9 cellular contexts compared by ENCODE assay signal in the genomic region with DNA sequence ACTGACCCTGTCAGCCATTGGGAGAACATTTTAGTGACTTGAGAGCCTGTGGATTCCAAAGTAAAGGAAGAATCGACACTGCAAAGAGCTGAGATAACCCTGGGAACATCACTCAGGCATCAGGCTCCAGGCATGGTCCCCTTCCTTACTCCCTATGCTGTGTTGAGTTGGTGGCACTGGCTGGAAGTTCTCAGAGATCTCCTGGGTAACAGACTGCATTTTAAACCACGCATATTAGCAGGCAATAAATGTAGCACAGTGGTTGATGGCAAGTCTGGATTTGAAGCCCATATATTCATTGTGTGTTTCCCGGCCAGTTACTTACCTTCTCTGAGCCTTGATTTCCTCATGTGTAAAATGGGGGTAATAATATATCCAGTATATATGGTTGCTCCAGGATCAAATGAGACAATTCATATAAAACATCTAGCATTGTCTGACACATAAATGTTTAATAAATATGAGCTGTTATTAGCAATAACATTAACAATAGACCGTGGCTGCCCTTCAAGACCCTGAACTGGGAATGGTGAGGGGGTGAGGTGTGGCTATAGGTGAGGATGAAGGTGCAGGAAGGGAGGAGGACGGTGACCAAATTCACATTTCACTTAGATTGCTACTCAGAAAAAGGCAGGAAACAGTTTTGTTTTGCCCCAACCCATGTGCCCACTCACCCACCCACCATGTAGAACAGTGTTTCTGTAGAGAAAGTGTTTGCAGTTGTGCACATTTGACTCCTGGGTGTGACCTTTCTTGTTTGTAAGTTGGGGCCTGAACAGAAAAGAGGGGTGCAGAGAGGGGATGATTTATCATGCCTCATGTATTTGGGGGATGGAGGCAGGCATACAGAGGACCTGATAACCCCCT. TPM values are rescaled to one million over a fixed set of nuclear protein-coding genes. Genes with fewer than 3 reads are reported as not detected.
DNase-seq lines count a peak whose midpoint lies in the region; ATAC-seq and TF ChIP-seq lines count a peak whose summit lies in the region.
"Had no signal": no experiment of that assay in that cellular context is flagged by ENCODE, and none has a peak within 500 bp of the region (broad histone marks: within the 10 kb centered on the region; RNA-seq: fewer than 3 reads in every experiment).

No MANE protein-coding gene starts in this region.

- H3K9me3 ChIP-seq in CD8-positive, alpha-beta T cell (ENCODE audit: low read length), result no peaks in the 10 kb centered on the region
- no peaks in the 10 kb centered on the region for H3K9me3 ChIP-seq in SK-N-MC (ENCODE audit: low read depth, low read length)

- peak overlapping the region; percentile 82 for H3K4me3 Mint-ChIP-seq in CD8-positive, alpha-beta T cell
- H3K4me3 Mint-ChIP-seq in endothelial cell (ENCODE audit: unreplicated experiment) (peak overlapping the region; percentile 97), osteocyte (ENCODE audit: unreplicated experiment) (peak overlapping the region; percentile 89)

- H3K4me1 Mint-ChIP-seq in CD8-positive, alpha-beta T cell (ENCODE audit: low read depth), result peaks cover 80% of the 10 kb centered on the region
- H3K4me1 Mint-ChIP-seq in endothelial cell (ENCODE audit: unreplicated experiment) (peaks cover 71% of the 10 kb centered on the region), osteocyte (ENCODE audit: unreplicated experiment) (peaks cover 62% of the 10 kb centered on the region)

- no peaks in the 10 kb centered on the region for H3K36me3 ChIP-seq in CD8-positive, alpha-beta T cell (ENCODE audit: insufficient read depth, low read length)
- peaks cover 11% of the 10 kb centered on the region for H3K36me3 ChIP-seq in SK-N-MC (ENCODE audit: insufficient read depth, low read length)

- CTCF ChIA-PET in CD8-positive, alpha-beta T cell (lab: Charles Lee), result interaction anchor here (0.8 to 9.7 kb wide), 7 partner anchors 12 to 203 kb away, joined by 3 to 165 read pairs (median 76); a partner anchor contains a TSS

- H3K9ac ChIP-seq in SK-N-MC (ENCODE audit: insufficient read length), result peak overlapping the region; percentile 75

- no peak for DNase-seq in CD8-positive, alpha-beta T cell
- no peak for DNase-seq in SK-N-MC (ENCODE audit: low read depth, low spot score)
- no peak for DNase-seq in endothelial cell (ENCODE audit: low spot score)
- no peak for DNase-seq in osteocyte (ENCODE audit: extremely low spot score, unreplicated experiment)
- no peak for DNase-seq in EL
- no peak for DNase-seq in effector CD8-positive, alpha-beta T cell (lab: John Stamatoyannopoulos, UW)
- DNase-seq in NCI-H345 treated with DMSO at 0.1 percent for 48 hours (lab: John Stamatoyannopoulos, UW; ENCODE audit: unreplicated experiment), result no peak
- DNase-seq: NCI-H1105 had no signal

- peak overlapping the region; percentile 60 for H3K27ac ChIP-seq in CD8-positive, alpha-beta T cell (ENCODE audit: low read depth, low read length)
- no peak overlapping the region for H3K27ac ChIP-seq in SK-N-MC

- H3K36me3 Mint-ChIP-seq in CD8-positive, alpha-beta T cell, result peaks cover 25% of the 10 kb centered on the region
- peaks cover 56% of the 10 kb centered on the region for H3K36me3 Mint-ChIP-seq in endothelial cell (ENCODE audit: low read depth, unreplicated experiment)
- H3K36me3 Mint-ChIP-seq in osteocyte (ENCODE audit: unreplicated experiment), result peaks cover 3% of the 10 kb centered on the region

- POLR2A ChIA-PET in CD8-positive, alpha-beta T cell (lab: Charles Lee), result interaction anchor here (0.9 to 14.1 kb wide), 4 partner anchors 10 to 93 kb away, joined by 3 to 317 read pairs (median 4); no protein-coding TSS in a partner anchor

- H3K4me3 ChIP-seq in CD8-positive, alpha-beta T cell (ENCODE audit: low read depth, low read length), result peak overlapping the region; percentile 68
- peak overlapping the region; percentile 94 for H3K4me3 ChIP-seq in SK-N-MC

- peaks cover 77% of the 10 kb centered on the region for H3K4me1 ChIP-seq in CD8-positive, alpha-beta T cell (ENCODE audit: insufficient read depth, low read length)

- no peak for TF ChIP-seq CTCF in CD8-positive, alpha-beta T cell (IDR thresholded peaks at IDR 0.05)
- no peak for TF ChIP-seq CTCF in endothelial cell (IDR thresholded peaks at IDR 0.05; ENCODE audit: unreplicated experiment)
- TF ChIP-seq CTCF in osteocyte (IDR thresholded peaks at IDR 0.05), result no peak

- ATAC-seq in CD8-positive, alpha-beta T cell, result no peak
- no peak for ATAC-seq in GM21737 (IDR thresholded peaks at IDR 0.05; ENCODE audit: unreplicated experiment)

- H3K27ac Mint-ChIP-seq in CD8-positive, alpha-beta T cell, result peak overlapping the region; percentile 91
- H3K27ac Mint-ChIP-seq in endothelial cell (ENCODE audit: unreplicated experiment), result peak overlapping the region; percentile 96
- peak overlapping the region; percentile 90 for H3K27ac Mint-ChIP-seq in osteocyte (ENCODE audit: unreplicated experiment)

- intact Hi-C loops in CD8-positive, alpha-beta T cell (cut with DNase I, micrococcal nuclease), result loop anchor here (1.0 to 10.0 kb wide), 6 partner anchors 10 to 553 kb away; a partner anchor contains a TSS

- H3K9me3 Mint-ChIP-seq in CD8-positive, alpha-beta T cell, result no peaks in the 10 kb centered on the region
- no peaks in the 10 kb centered on the region for H3K9me3 Mint-ChIP-seq in endothelial cell (ENCODE audit: unreplicated experiment)
- no peaks in the 10 kb centered on the region for H3K9me3 Mint-ChIP-seq in osteocyte (ENCODE audit: unreplicated experiment)

- H3K27me3 Mint-ChIP-seq in CD8-positive, alpha-beta T cell (ENCODE audit: low read depth), result no peaks in the 10 kb centered on the region
- H3K27me3 Mint-ChIP-seq in endothelial cell (ENCODE audit: unreplicated experiment) (peaks cover 22% of the 10 kb centered on the region), osteocyte (ENCODE audit: unreplicated experiment) (no peaks in the 10 kb centered on the region)

- H3K27me3 ChIP-seq in CD8-positive, alpha-beta T cell (ENCODE audit: insufficient read depth, low read length), result no peaks in the 10 kb centered on the region

RNA-seq across cellular contexts. Expression of a gene that starts 2.1 kb away (rescaled TPM):
- 100 to 1,000 TPM; 335 to 366 TPM for total RNA-seq in CD8-positive, alpha-beta T cell
- total RNA-seq in endothelial cell (ENCODE audit: unreplicated experiment) (456 TPM), osteocyte (173 and 179 TPM in 2 replicates)
